Comparison of ENCODE assay signal across 14 cellular contexts in genomic region chr1:21861602-21862429, GRCh38. TPM values are rescaled to one million over a fixed set of nuclear protein-coding genes. Genes with fewer than 3 reads are reported as not detected.
DNase-seq lines count a peak whose midpoint lies in the region; ATAC-seq and TF ChIP-seq lines count a peak whose summit lies in the region.
"Had no signal": no experiment of that assay in that cellular context is flagged by ENCODE, and none has a peak within 500 bp of the region (broad histone marks: within the 10 kb centered on the region; RNA-seq: fewer than 3 reads in every experiment).

No MANE protein-coding gene starts in this region.

- intact Hi-C loops in IMR-90 (cut with micrococcal nuclease): loop anchor here (2.0 kb wide), 2 partner anchors 95 to 103 kb away; no protein-coding TSS in a partner anchor
- intact Hi-C loops in mucosa of descending colon (cut with DNase I, micrococcal nuclease): no loop called here
- intact Hi-C loops in lower leg skin (cut with DNase I; ENCODE audit: low total_unique reads): no loop called here

- H3K23ac ChIP-seq in IMR-90 (ENCODE audit: low read depth, low read length): 0 out of 2 replicates have a peak overlapping the region, but pooled peaks have one; percentile 17

- TF ChIP-seq POLR2A in IMR-90 (IDR thresholded peaks at IDR 0.05; ENCODE audit: low read depth, low read length) (no peak), lower leg skin (IDR thresholded peaks at IDR 0.05) (no peak)

- peaks cover 6% of the 10 kb centered on the region for H3K9me1 ChIP-seq in IMR-90 (ENCODE audit: insufficient read depth, low read length)

- H2AK5ac ChIP-seq in IMR-90 (ENCODE audit: low read depth, low read length): peak overlapping the region; percentile 92

- CTCF ChIA-PET in AG04450 (lab: Charles Lee) (interaction anchor here (0.6 kb wide), 2 partner anchors 24 to 106 kb away, joined by 3 to 4 read pairs; no protein-coding TSS in a partner anchor), IMR-90 (lab: Yijun Ruan, JAX) (interaction anchor here (0.6 kb wide), 1 partner anchor 554 kb away, joined by 3 read pairs; no protein-coding TSS in a partner anchor)

- H3K4me3 ChIP-seq in AG04450 (ENCODE audit: low read depth, low read length) (no peak overlapping the region), IMR-90 (ENCODE audit: insufficient read depth, low read depth, low read length) (no peak overlapping the region), cardiac fibroblast (replicated peaks in 1 of 2; ENCODE audit: low read depth in 2 of 2, low read length in 2 of 2) (no peak overlapping the region), mucosa of descending colon (no peak overlapping the region), lower leg skin (ENCODE audit: low read depth, poor library complexity, severe bottlenecking) (no peak overlapping the region)

- peak overlapping the region; percentile 14; the same call in 1 of the 2 replicates for H3K18ac ChIP-seq in IMR-90 (ENCODE audit: low read depth, low read length)

- H2BK120ac ChIP-seq in IMR-90 (ENCODE audit: low read depth, low read length): peak overlapping the region; percentile 38

- POLR2A ChIA-PET in AG04450 (lab: Yijun Ruan, JAX) (no interaction called here), IMR-90 (lab: Charles Lee; ENCODE audit: unreplicated experiment) (no interaction called here)

- H4K20me1 ChIP-seq in IMR-90 (ENCODE audit: insufficient read depth, low read length): peaks cover 13% of the 10 kb centered on the region

- H3K79me1 ChIP-seq in IMR-90 (ENCODE audit: low read depth in 1 of 2, low read length in 2 of 2): peaks cover 8 to 33% of the 10 kb centered on the region in 2 experiments

- H3K9me3 ChIP-seq in AG04450 (ENCODE audit: control insufficient read depth, insufficient read depth, low read length): peaks cover 10% of the 10 kb centered on the region
- no peaks in the 10 kb centered on the region for H3K9me3 ChIP-seq in IMR-90 (ENCODE audit: control insufficient read depth, insufficient read depth, low read length)
- no peaks in the 10 kb centered on the region for H3K9me3 ChIP-seq in mucosa of descending colon

- peak overlapping the region; percentile 57; the same call in 1 of the 3 replicates for H2BK15ac ChIP-seq in IMR-90 (ENCODE audit: low read depth, low read length)

- in situ Hi-C loops in IMR-90 (cut with MboI; ENCODE audit: low sequenced_read_pairs): no loop called here

- TF ChIP-seq CTCF in AG04450 (IDR thresholded peaks at IDR 0.05; ENCODE audit: low read depth, low read length) (no peak), IMR-90 (conservative IDR thresholded peaks at IDR 0.05; ENCODE audit: low read depth, low read length) (no peak), cardiac fibroblast (IDR thresholded peaks at IDR 0.05; ENCODE audit: low read depth, low read length) (no peak), mucosa of descending colon (IDR thresholded peaks at IDR 0.05) (no peak), lower leg skin (IDR thresholded peaks at IDR 0.05) (no peak)

- dilution Hi-C loops in IMR-90 (cut with HindIII; ENCODE audit: low sequenced_read_pairs, unreplicated experiment): no loop called here

- no peak overlapping the region for H3K56ac ChIP-seq in IMR-90 (ENCODE audit: extremely low read depth, insufficient read depth, low read length)

- no TSS peak for BruUV-seq in IMR-90 (replicated peaks; lab: Mats Ljungman, UMichigan)

- H3K4me1 ChIP-seq in IMR-90 (ENCODE audit: control insufficient read depth, insufficient read depth, low read length): peaks cover 6% of the 10 kb centered on the region
- no peaks in the 10 kb centered on the region for H3K4me1 ChIP-seq in mucosa of descending colon (ENCODE audit: low read depth)

- H4K8ac ChIP-seq in IMR-90 (ENCODE audit: low read depth in 2 of 2, low read length in 2 of 2): peak overlapping the region in 1 of 2 experiments; percentile 57; a peak in 2 of 4 replicates

- no peak for TF ChIP-seq RAD21 in IMR-90 (IDR thresholded peaks at IDR 0.05; ENCODE audit: low read length)

- H4K5ac ChIP-seq in IMR-90 (ENCODE audit: low read depth, low read length): no peak overlapping the region

- ATAC-seq in IMR-90 (ENCODE audit: low read depth) (peak; percentile 88), mucosa of descending colon (peak; percentile 50)
- ATAC-seq: naive thymus-derived CD8-positive, alpha-beta T cell had no signal

- H3K4ac ChIP-seq in IMR-90 (ENCODE audit: low read depth, low read length): peak overlapping the region; percentile 77; the same call in 1 of the 2 replicates

- H2BK5ac ChIP-seq in IMR-90 (ENCODE audit: low read depth, low read length, poor library complexity, severe bottlenecking): peak overlapping the region; percentile 86

- no peak overlapping the region; the same call in 1 of the 2 replicates for H4K91ac ChIP-seq in IMR-90 (ENCODE audit: insufficient read depth, low read depth, low read length)

- peak overlapping the region; percentile 16; the same call in 1 of the 2 replicates for H2BK20ac ChIP-seq in IMR-90 (ENCODE audit: low read depth, low read length)

- H3K4me2 ChIP-seq in IMR-90 (ENCODE audit: low read depth, low read length): no peak overlapping the region

- peak; percentile 32 for DNase-seq in AG04450 (ENCODE audit: low read depth, low spot score)
- peak; percentile 78 for DNase-seq in IMR-90
- DNase-seq in cardiac fibroblast (ENCODE audit: low read depth in 2 of 2): peak; percentile 25 to 67
- no peak for DNase-seq in mucosa of descending colon
- DNase-seq in lower leg skin (ENCODE audit: low spot score in 2 of 2): no peak
- DNase-seq in NCI-H748 treated with DMSO at 0.1 percent for 48 hours (lab: John Stamatoyannopoulos, UW): no peak
- no peak for DNase-seq in foreskin melanocyte
- DNase-seq in cerebellar cortex (ENCODE audit: low spot score): no peak
- DNase-seq: activated CD4-positive, CD25-positive, alpha-beta regulatory T cell; GDM1; GOT3; Kasumi-1; naive thymus-derived CD8-positive, alpha-beta T cell; stimulated activated naive CD4-positive, alpha-beta T cell had no signal

- no peak overlapping the region for H2AK9ac ChIP-seq in IMR-90 (replicated peaks; ENCODE audit: low read depth, low read length, poor library complexity)

- H3K36me3 ChIP-seq in IMR-90 (ENCODE audit: control insufficient read depth, insufficient read depth, low read length) (peaks cover 75% of the 10 kb centered on the region), mucosa of descending colon (ENCODE audit: low read depth) (peaks cover 1% of the 10 kb centered on the region)

- H3K27me3 ChIP-seq in AG04450 (ENCODE audit: control insufficient read depth, insufficient read depth, low read length) (no peaks in the 10 kb centered on the region), IMR-90 (ENCODE audit: control insufficient read depth, insufficient read depth, low read length) (no peaks in the 10 kb centered on the region)

- peak overlapping the region; percentile 82 for H3K27ac ChIP-seq in AG04450 (ENCODE audit: low read depth, low read length)
- H3K27ac ChIP-seq in IMR-90 (ENCODE audit: insufficient read depth, low read length): peak overlapping the region; percentile 62

- WGBS in IMR-90 (ENCODE audit: extremely low coverage in 2 of 2, insufficient read length in 1 of 2), 2 experiments: 95% methylated on average over 10 of the region's 19 CpGs; no CpG with 5 or more reads in 1 of the 2 experiments
- WGBS in lower leg skin, 2 donors: 84 to 88% methylated on average over 19 of the region's 19 CpGs

- H3K14ac ChIP-seq in IMR-90 (replicated peaks; ENCODE audit: low read depth, low read length): 0 out of 2 replicates have a peak overlapping the region, but pooled peaks have one; percentile 52

- peak overlapping the region; percentile 67 for H2AFZ ChIP-seq in IMR-90 (replicated peaks; ENCODE audit: low read length, poor library complexity)

- H3K9ac ChIP-seq in IMR-90 (ENCODE audit: low read depth, low read length): no peak overlapping the region

TF ChIP-seq in IMR-90, 13 proteins besides CTCF, POLR2A, EP300 and RAD21:
- TF ChIP-seq CEBPB (IDR thresholded peaks at IDR 0.05; ENCODE audit: low read depth, low read length) (no peak; the same call in 1 of the 2 replicates), BHLHE40 (IDR thresholded peaks at IDR 0.05; ENCODE audit: low read depth, low read length) (peak; percentile 93), FOS (IDR thresholded peaks at IDR 0.05; ENCODE audit: low read depth, low read length) (peak; percentile 75; the same call in 1 of the 2 replicates)

RNA-seq across cellular contexts. Expression of gene LDLRAD2, which starts 49.8 kb away (rescaled TPM):
- polyA plus RNA-seq in AG04450 (2011; rRNA removed): 0.05 and 0.06 TPM in 2 replicates
- not detected in 2 replicates for polyA minus RNA-seq in AG04450 (2011; rRNA and poly(A)+ RNA removed)
- total RNA-seq in IMR-90 (2012; rRNA removed): not detected in 2 replicates
- polyA plus RNA-seq in IMR-90 (2012; rRNA removed): 0.05 TPM in 1 of 2 replicates, not detected in the other
- polyA plus RNA-seq in IMR-90 (2012; cell fraction: cytosol; rRNA removed): 0.03 and 0.17 TPM in 2 replicates
- polyA plus RNA-seq in IMR-90 (2012; cell fraction: nucleus; rRNA removed; ENCODE audit: low replicate concordance): 0.34 and 0.39 TPM in 2 replicates
- total RNA-seq in mucosa of descending colon: under 1 TPM; 0.09 to 0.27 (median 0.19) TPM
- under 1 TPM in 1 of 4 donors, not detected in 3; 0.19 TPM for total RNA-seq in lower leg skin
- total RNA-seq: naive thymus-derived CD8-positive, alpha-beta T cell had no signal
- polyA plus RNA-seq: naive thymus-derived CD8-positive, alpha-beta T cell had no signal

Comparison
In these comparisons a context has a peak if more than half of its experiments do, and no peak if none do; other contexts are left out.
1. DNase-seq: peak in AG04450 (single experiment), IMR-90 (single experiment) and cardiac fibroblast (2 of 2); none in mucosa of descending colon (0 of 3), lower leg skin (0 of 2), NCI-H748 treated with DMSO at 0.1 percent for 48 hours (single experiment), foreskin melanocyte (single experiment) and cerebellar cortex (single experiment).